15 cellular contexts compared by ENCODE assay signal in genomic region chr5:109917966-109918365, GRCh38.
DNase-seq lines count a peak whose midpoint lies in the region; ATAC-seq and TF ChIP-seq lines count a peak whose summit lies in the region.
"Had no signal": no experiment of that assay in that cellular context is flagged by ENCODE, and none has a peak within 500 bp of the region (broad histone marks: within the 10 kb centered on the region; RNA-seq: fewer than 3 reads in every experiment).

No MANE protein-coding gene starts in this region.

- no peak overlapping the region for H2BK15ac ChIP-seq in IMR-90 (ENCODE audit: low read depth, low read length)

- peak; percentile 23 for DNase-seq in AG09319 (ENCODE audit: extremely low read depth, low read depth)
- DNase-seq in IMR-90 = no peak
- DNase-seq in WERI-Rb-1 = no peak
- peak; percentile 43 for DNase-seq in fibroblast of mammary gland (ENCODE audit: low read depth)
- no peak for DNase-seq in NCI-H1694 (lab: John Stamatoyannopoulos, UW)
- DNase-seq in OCI-M2 (lab: John Stamatoyannopoulos, UW; ENCODE audit: unreplicated experiment) = no peak
- DNase-seq in NCI-H1048 (lab: John Stamatoyannopoulos, UW) = no peak
- DNase-seq: 8988T; C1 segment of cervical spinal cord; CD4-positive, alpha-beta T cell; DMS79; EL; HFFc6 had no signal

- H4K5ac ChIP-seq in IMR-90 (ENCODE audit: low read depth, low read length) = no peak overlapping the region

- no peaks in the 10 kb centered on the region for H3K9me3 ChIP-seq in IMR-90 (ENCODE audit: control insufficient read depth, insufficient read depth, low read length)
- H3K9me3 ChIP-seq in WERI-Rb-1 (ENCODE audit: severe bottlenecking) = no peaks in the 10 kb centered on the region
- H3K9me3 ChIP-seq: HAP-1 had no signal

- CTCF ChIA-PET in IMR-90 (lab: Yijun Ruan, JAX) = no interaction called here

- H3K14ac ChIP-seq in IMR-90 (replicated peaks; ENCODE audit: low read depth, low read length) = no peak overlapping the region

- no peak for TF ChIP-seq POLR2A in IMR-90 (IDR thresholded peaks at IDR 0.05; ENCODE audit: low read depth, low read length)

- H3K18ac ChIP-seq in IMR-90 (ENCODE audit: low read depth, low read length) = no peak overlapping the region

- H3K23ac ChIP-seq in IMR-90 (ENCODE audit: low read depth, low read length) = no peak overlapping the region

- H4K20me1 ChIP-seq in IMR-90 (ENCODE audit: insufficient read depth, low read length) = no peaks in the 10 kb centered on the region

- no peak overlapping the region for H3K4me2 ChIP-seq in IMR-90 (ENCODE audit: low read depth, low read length)

- no peak overlapping the region for H4K91ac ChIP-seq in IMR-90 (ENCODE audit: insufficient read depth, low read depth, low read length)

- POLR2A ChIA-PET in IMR-90 (lab: Charles Lee; ENCODE audit: unreplicated experiment) = no interaction called here

- H3K79me1 ChIP-seq in IMR-90 (ENCODE audit: low read depth in 1 of 2, low read length in 2 of 2) = no peaks in the 10 kb centered on the region

- no peak overlapping the region for H3K9ac ChIP-seq in IMR-90 (ENCODE audit: low read depth, low read length)

- no peak for TF ChIP-seq RAD21 in IMR-90 (IDR thresholded peaks at IDR 0.05; ENCODE audit: low read length)

- H3K36me3 ChIP-seq in IMR-90 (ENCODE audit: control insufficient read depth, insufficient read depth, low read length) = no peaks in the 10 kb centered on the region
- peaks cover 8% of the 10 kb centered on the region; the same call in 1 of the 2 replicates for H3K36me3 ChIP-seq in WERI-Rb-1
- H3K36me3 ChIP-seq: HAP-1 had no signal

- H3K27me3 ChIP-seq in IMR-90 (ENCODE audit: control insufficient read depth, insufficient read depth, low read length) = no peaks in the 10 kb centered on the region
- H3K27me3 ChIP-seq in WERI-Rb-1 (ENCODE audit: insufficient read depth, low read depth, severe bottlenecking) = no peaks in the 10 kb centered on the region

- no peak overlapping the region for H2BK5ac ChIP-seq in IMR-90 (ENCODE audit: low read depth, low read length, poor library complexity, severe bottlenecking)

- H2AK5ac ChIP-seq in IMR-90 (ENCODE audit: low read depth, low read length) = no peak overlapping the region

- H3K27ac ChIP-seq in IMR-90 (ENCODE audit: insufficient read depth, low read length) (no peak overlapping the region), WERI-Rb-1 (peak overlapping the region; percentile 89)

- no peak overlapping the region for H2BK120ac ChIP-seq in IMR-90 (ENCODE audit: low read depth, low read length)

- H3K56ac ChIP-seq in IMR-90 (ENCODE audit: extremely low read depth, insufficient read depth, low read length) = no peak overlapping the region

- H3K4ac ChIP-seq in IMR-90 (ENCODE audit: low read depth, low read length) = no peak overlapping the region

- no peak overlapping the region for H2BK20ac ChIP-seq in IMR-90 (ENCODE audit: low read depth, low read length)

- TF ChIP-seq CTCF in AG09319 (IDR thresholded peaks at IDR 0.05; ENCODE audit: low read depth, low read length) (no peak), IMR-90 (conservative IDR thresholded peaks at IDR 0.05; ENCODE audit: low read depth, low read length) (no peak), WERI-Rb-1 (IDR thresholded peaks at IDR 0.05; ENCODE audit: low read depth, low read length) (no peak), fibroblast of mammary gland (conservative IDR thresholded peaks at IDR 0.05; ENCODE audit: control insufficient read depth, insufficient read depth, low read depth, low read length) (no peak)

- H3K4me3 ChIP-seq in IMR-90 (ENCODE audit: insufficient read depth, low read depth, low read length) (no peak overlapping the region), WERI-Rb-1 (ENCODE audit: low read depth, low read length) (peak overlapping the region; percentile 48), fibroblast of mammary gland (ENCODE audit: control insufficient read depth, low read depth, low read length) (no peak overlapping the region)
- H3K4me3 ChIP-seq: HAP-1 had no signal

- BruUV-seq in IMR-90 (replicated peaks; lab: Mats Ljungman, UMichigan) = no TSS peak

- H3K4me1 ChIP-seq in IMR-90 (ENCODE audit: control insufficient read depth, insufficient read depth, low read length) = no peaks in the 10 kb centered on the region
- H3K4me1 ChIP-seq: HAP-1 had no signal

- H3K9me1 ChIP-seq in IMR-90 (ENCODE audit: insufficient read depth, low read length) = no peaks in the 10 kb centered on the region

- in situ Hi-C loops in IMR-90 (cut with MboI; ENCODE audit: low sequenced_read_pairs) = no loop called here

- dilution Hi-C loops in IMR-90 (cut with HindIII; ENCODE audit: low sequenced_read_pairs, unreplicated experiment) = no loop called here

- H2AK9ac ChIP-seq in IMR-90 (replicated peaks; ENCODE audit: low read depth, low read length, poor library complexity) = no peak overlapping the region

- ATAC-seq in IMR-90 (ENCODE audit: low read depth) (no peak), HG03432 (IDR thresholded peaks at IDR 0.05; ENCODE audit: unreplicated experiment) (no peak)

- 67% methylated on average over 2 of the region's 4 CpGs; no CpG with 5 or more reads in 1 of the 2 experiments for WGBS in IMR-90 (ENCODE audit: extremely low coverage in 2 of 2, insufficient read length in 1 of 2), 2 experiments

- H2AFZ ChIP-seq in IMR-90 (replicated peaks; ENCODE audit: low read length, poor library complexity) = no peak overlapping the region

- no peak overlapping the region for H4K8ac ChIP-seq in IMR-90 (ENCODE audit: low read depth in 2 of 2, low read length in 2 of 2)

- intact Hi-C loops in IMR-90 (cut with micrococcal nuclease) = no loop called here

TF ChIP-seq in IMR-90, 13 proteins besides CTCF, POLR2A, EP300 and RAD21:
- TF ChIP-seq CEBPB (IDR thresholded peaks at IDR 0.05; ENCODE audit: low read depth, low read length) = peak; percentile 38; the same call in 1 of the 2 replicates
- TF ChIP-seq RCOR1 (IDR thresholded peaks at IDR 0.05; ENCODE audit: insufficient replicate concordance, low read length) = no peak

Comparison
In these comparisons a context has a peak if more than half of its experiments do, and no peak if none do; other contexts are left out.
1. DNase-seq: peak in AG09319 (single experiment) and fibroblast of mammary gland (single experiment); none in IMR-90 (single experiment), WERI-Rb-1 (single experiment), NCI-H1694 (single experiment), OCI-M2 (single experiment) and NCI-H1048 (single experiment).